ENCODE assay signal across 15 cellular contexts in genomic region chr6:40957616-40958492, GRCh38.
DNase-seq lines count a peak whose midpoint lies in the region; ATAC-seq and TF ChIP-seq lines count a peak whose summit lies in the region.
"Had no signal": no experiment of that assay in that cellular context is flagged by ENCODE, and none has a peak within 500 bp of the region (broad histone marks: within the 10 kb centered on the region; RNA-seq: fewer than 3 reads in every experiment).

No MANE protein-coding gene starts in this region.

- no peaks in the 10 kb centered on the region for H3K9me3 ChIP-seq in left lung
- H3K9me3 ChIP-seq: right atrium auricular region, thyroid gland had no signal

- peak; percentile 26 for ATAC-seq in left lung
- no peak for ATAC-seq in activated CD4-positive, CD25-positive, alpha-beta regulatory T cell treated with anti-CD3 and anti-CD28 coated beads, Interleukin-2, amount 50 U/mL, for 24 hours
- ATAC-seq in GM21737 (IDR thresholded peaks at IDR 0.05; ENCODE audit: unreplicated experiment): no peak

- no peak overlapping the region for H3K27ac ChIP-seq in left lung
- H3K27ac ChIP-seq: right atrium auricular region, thyroid gland had no signal

- intact Hi-C loops in left lung (cut with DNase I): no loop called here

- H3K27me3 ChIP-seq in left lung: no peaks in the 10 kb centered on the region
- H3K27me3 ChIP-seq: right atrium auricular region, thyroid gland had no signal

- no peak overlapping the region for H3K4me3 ChIP-seq in AG10803 (ENCODE audit: low read length)
- H3K4me3 ChIP-seq in cardiac fibroblast (replicated peaks in 1 of 2; ENCODE audit: low read depth in 2 of 2, low read length in 2 of 2): no peak overlapping the region
- no peak overlapping the region for H3K4me3 ChIP-seq in left lung
- H3K4me3 ChIP-seq: right atrium auricular region, thyroid gland had no signal

- H3K36me3 ChIP-seq in left lung: no peaks in the 10 kb centered on the region
- H3K36me3 ChIP-seq: right atrium auricular region, thyroid gland had no signal

- DNase-seq in AG10803 (ENCODE audit: low read depth) (peak; percentile 96), HuH-7 (ENCODE audit: low spot score) (peak; percentile 18), cardiac fibroblast (ENCODE audit: low read depth in 2 of 2) (peak; percentile 31 to 75), left lung (no peak), SHP77 treated with DMSO at 0.1 percent for 48 hours (lab: John Stamatoyannopoulos, UW) (no peak)
- DNase-seq in activated effector memory CD4-positive, alpha-beta T cell treated with anti-CD3 and anti-CD28 coated beads, Interleukin-2, amount 50 U/mL, for 16 hours: no peak
- DNase-seq: activated CD4-positive, alpha-beta memory T cell treated with anti-CD3 and anti-CD28 coated beads, Interleukin-2, amount 10 ng/mL, durations not matched to agents 7 days and 5 days; activated naive CD8-positive, alpha-beta T cell treated with anti-CD3 and anti-CD28 coated beads for 36 hours; CD4-positive, CD25-positive, alpha-beta regulatory T cell; NCI-H1092; NCI-H748 treated with DMSO at 0.1 percent for 48 hours; thyroid gland had no signal

- H3K4me1 ChIP-seq in left lung: no peaks in the 10 kb centered on the region
- H3K4me1 ChIP-seq: right atrium auricular region had no signal

- TF ChIP-seq CTCF in AG10803 (conservative IDR thresholded peaks at IDR 0.05; ENCODE audit: low read length) (no peak), cardiac fibroblast (IDR thresholded peaks at IDR 0.05; ENCODE audit: low read depth, low read length) (no peak), left lung (IDR thresholded peaks at IDR 0.05) (no peak)

Comparison
In these comparisons a context has a peak if more than half of its experiments do, and no peak if none do; other contexts are left out.
1. DNase-seq: peak in AG10803 (single experiment), HuH-7 (single experiment) and cardiac fibroblast (2 of 2); none in left lung (0 of 2), activated effector memory CD4-positive, alpha-beta T cell treated with anti-CD3 and anti-CD28 coated beads, Interleukin-2, amount 50 U/mL, for 16 hours (single experiment) and SHP77 treated with DMSO at 0.1 percent for 48 hours (single experiment).